In the genomic region with DNA sequence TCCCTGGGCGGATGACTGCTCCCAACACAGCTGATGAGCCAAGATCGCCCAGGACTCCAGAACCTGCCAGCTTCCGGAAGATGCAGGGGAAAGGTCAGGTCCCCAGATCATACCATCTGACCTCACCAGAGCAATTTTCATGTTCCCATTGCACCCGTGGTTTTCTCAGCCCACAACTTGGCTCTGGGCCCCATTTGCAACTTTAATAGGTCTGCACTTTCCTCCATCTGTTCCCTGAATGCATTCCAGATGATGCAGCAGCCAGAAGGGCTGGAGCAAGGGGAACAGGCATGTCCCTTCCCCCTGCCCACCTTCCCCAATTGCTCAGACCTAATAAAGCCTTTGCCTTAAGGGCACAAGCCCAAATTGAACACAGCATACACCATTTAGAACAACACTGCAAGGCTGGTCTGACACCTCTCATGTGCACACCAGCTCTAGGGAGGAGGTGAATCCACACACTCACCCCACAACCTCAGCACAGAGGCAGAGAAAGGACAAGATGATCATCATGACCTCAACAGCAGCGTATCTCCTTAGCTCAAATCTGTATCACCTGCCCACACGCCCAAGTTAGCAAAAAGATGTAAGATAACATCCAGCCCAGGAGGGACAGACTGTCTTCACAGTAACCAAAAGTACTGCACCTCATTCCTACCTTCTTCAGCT, we compare ENCODE assay signal across 1 cellular context.
TF ChIP-seq lines count a peak whose summit lies in the region.

No MANE protein-coding gene starts in this region.

TF ChIP-seq in SK-N-SH, 30 proteins besides CTCF, POLR2A, EP300 and RAD21 (continued from another document):
- TF ChIP-seq, protein P1, sequence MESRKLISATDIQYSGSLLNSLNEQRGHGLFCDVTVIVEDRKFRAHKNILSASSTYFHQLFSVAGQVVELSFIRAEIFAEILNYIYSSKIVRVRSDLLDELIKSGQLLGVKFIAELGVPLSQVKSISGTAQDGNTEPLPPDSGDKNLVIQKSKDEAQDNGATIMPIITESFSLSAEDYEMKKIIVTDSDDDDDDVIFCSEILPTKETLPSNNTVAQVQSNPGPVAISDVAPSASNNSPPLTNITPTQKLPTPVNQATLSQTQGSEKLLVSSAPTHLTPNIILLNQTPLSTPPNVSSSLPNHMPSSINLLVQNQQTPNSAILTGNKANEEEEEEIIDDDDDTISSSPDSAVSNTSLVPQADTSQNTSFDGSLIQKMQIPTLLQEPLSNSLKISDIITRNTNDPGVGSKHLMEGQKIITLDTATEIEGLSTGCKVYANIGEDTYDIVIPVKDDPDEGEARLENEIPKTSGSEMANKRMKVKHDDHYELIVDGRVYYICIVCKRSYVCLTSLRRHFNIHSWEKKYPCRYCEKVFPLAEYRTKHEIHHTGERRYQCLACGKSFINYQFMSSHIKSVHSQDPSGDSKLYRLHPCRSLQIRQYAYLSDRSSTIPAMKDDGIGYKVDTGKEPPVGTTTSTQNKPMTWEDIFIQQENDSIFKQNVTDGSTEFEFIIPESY (IDR thresholded peaks at IDR 0.05; ENCODE audit: borderline replicate concordance, low read depth), result no peak
- no peak for TF ChIP-seq FOSL2 (IDR thresholded peaks at IDR 0.05; ENCODE audit: borderline replicate concordance, low read depth)
- TF ChIP-seq SIN3A (IDR thresholded peaks at IDR 0.05; ENCODE audit: borderline replicate concordance, low read depth, low read length), result no peak
- peak; percentile 44 for TF ChIP-seq TCF12 (IDR thresholded peaks at IDR 0.05)
- no peak for TF ChIP-seq SMC3 (IDR thresholded peaks at IDR 0.05; ENCODE audit: low read depth, low read length)
- TF ChIP-seq, protein P2, sequence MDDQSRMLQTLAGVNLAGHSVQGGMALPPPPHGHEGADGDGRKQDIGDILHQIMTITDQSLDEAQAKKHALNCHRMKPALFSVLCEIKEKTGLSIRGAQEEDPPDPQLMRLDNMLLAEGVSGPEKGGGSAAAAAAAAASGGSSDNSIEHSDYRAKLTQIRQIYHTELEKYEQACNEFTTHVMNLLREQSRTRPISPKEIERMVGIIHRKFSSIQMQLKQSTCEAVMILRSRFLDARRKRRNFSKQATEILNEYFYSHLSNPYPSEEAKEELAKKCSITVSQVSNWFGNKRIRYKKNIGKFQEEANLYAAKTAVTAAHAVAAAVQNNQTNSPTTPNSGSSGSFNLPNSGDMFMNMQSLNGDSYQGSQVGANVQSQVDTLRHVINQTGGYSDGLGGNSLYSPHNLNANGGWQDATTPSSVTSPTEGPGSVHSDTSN (IDR thresholded peaks at IDR 0.05), result no peak
- no peak for TF ChIP-seq FOXJ3 (CRISPR knock-in tag; IDR thresholded peaks at IDR 0.05)
- TF ChIP-seq, protein P3, sequence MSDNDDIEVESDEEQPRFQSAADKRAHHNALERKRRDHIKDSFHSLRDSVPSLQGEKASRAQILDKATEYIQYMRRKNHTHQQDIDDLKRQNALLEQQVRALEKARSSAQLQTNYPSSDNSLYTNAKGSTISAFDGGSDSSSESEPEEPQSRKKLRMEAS (IDR thresholded peaks at IDR 0.05; ENCODE audit: low read depth), result no peak
- no peak for TF ChIP-seq FOXM1 (IDR thresholded peaks at IDR 0.05; ENCODE audit: low read depth)
- no peak for TF ChIP-seq POLR2AphosphoS5 (IDR thresholded peaks at IDR 0.05; ENCODE audit: low read depth, low read length)
- TF ChIP-seq GATA2 (CRISPR knock-in tag; IDR thresholded peaks at IDR 0.05), result 0 out of 2 replicates have a peak, but pooled peaks have one; percentile 13
- TF ChIP-seq, protein P4, sequence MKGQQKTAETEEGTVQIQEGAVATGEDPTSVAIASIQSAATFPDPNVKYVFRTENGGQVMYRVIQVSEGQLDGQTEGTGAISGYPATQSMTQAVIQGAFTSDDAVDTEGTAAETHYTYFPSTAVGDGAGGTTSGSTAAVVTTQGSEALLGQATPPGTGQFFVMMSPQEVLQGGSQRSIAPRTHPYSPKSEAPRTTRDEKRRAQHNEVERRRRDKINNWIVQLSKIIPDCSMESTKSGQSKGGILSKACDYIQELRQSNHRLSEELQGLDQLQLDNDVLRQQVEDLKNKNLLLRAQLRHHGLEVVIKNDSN (IDR thresholded peaks at IDR 0.05; ENCODE audit: borderline replicate concordance, low read depth), result no peak
- TF ChIP-seq RFX5 (IDR thresholded peaks at IDR 0.05; ENCODE audit: low read length), result no peak
